Comparison of ENCODE assay signal across 28 cellular contexts in genomic region chr3:117358717-117359314, GRCh38.
"Had no signal": no experiment of that assay in that cellular context is flagged by ENCODE, and none has a peak within 500 bp of the region (broad histone marks: within the 10 kb centered on the region; RNA-seq: fewer than 3 reads in every experiment).

No MANE protein-coding gene starts in this region.

- H3K27ac Mint-ChIP-seq: activated CD4-positive, alpha-beta T cell treated with anti-CD3 and anti-CD28 coated beads for 36 hours; activated CD4-positive, alpha-beta T cell treated with anti-CD3 and anti-CD28 coated beads, Interleukin-2, amount 10 ng/mL, durations not matched to agents 7 days and 5 days; activated CD8-positive, alpha-beta T cell treated with anti-CD3 and anti-CD28 coated beads, Interleukin-2, amount 10 ng/mL, durations not matched to agents 7 days and 5 days; activated naive CD4-positive, alpha-beta T cell treated with anti-CD3 and anti-CD28 coated beads, Interleukin-2, amount 50 U/mL, for 24 hours; activated naive CD8-positive, alpha-beta T cell treated with anti-CD3 and anti-CD28 coated beads, Interleukin-2, amount 10 ng/mL, durations not matched to agents 7 days and 5 days; activated T-cell treated with anti-CD3 and anti-CD28 coated beads, Interleukin-2, amount 50 U/mL, for 24 hours; activated T-helper 2 cell treated with anti-CD3 and anti-CD28 coated beads, Interferon-gamma antibody, Interleukin-2, Interleukin-4, amounts not matched to agents 10 μg/mL and 5 μg/mL and 100 μg/mL, durations not matched to agents 14 hours and 24 hours and 36 hours had no signal

- H3K4me3 ChIP-seq: ascending aorta, cardiac muscle cell, K562 had no signal

- H3K27me3 Mint-ChIP-seq: activated CD4-positive, alpha-beta T cell treated with anti-CD3 and anti-CD28 coated beads for 36 hours; activated CD4-positive, alpha-beta T cell treated with anti-CD3 and anti-CD28 coated beads, Interleukin-2, amount 10 ng/mL, durations not matched to agents 7 days and 5 days; activated naive CD4-positive, alpha-beta T cell treated with anti-CD3 and anti-CD28 coated beads, Interleukin-2, amount 50 U/mL, for 24 hours; activated naive CD8-positive, alpha-beta T cell treated with anti-CD3 and anti-CD28 coated beads, Interleukin-2, amount 10 ng/mL, durations not matched to agents 7 days and 5 days; activated T-cell treated with anti-CD3 and anti-CD28 coated beads, Interleukin-2, amount 50 U/mL, for 24 hours had no signal

- ATAC-seq: activated CD4-positive, alpha-beta T cell treated with anti-CD3 and anti-CD28 coated beads for 36 hours; activated CD4-positive, CD25-positive, alpha-beta regulatory T cell treated with anti-CD3 and anti-CD28 coated beads, Interleukin-2, amount 50 U/mL, for 24 hours; activated CD8-positive, alpha-beta T cell treated with anti-CD3 and anti-CD28 coated beads, Interleukin-2, amount 10 ng/mL, durations not matched to agents 7 days and 5 days; K562; Panc1 had no signal

- DNase-seq: activated CD4-positive, alpha-beta T cell treated with anti-CD3 and anti-CD28 coated beads for 36 hours; activated CD4-positive, alpha-beta T cell treated with anti-CD3 and anti-CD28 coated beads, Interleukin-2, amount 10 ng/mL, durations not matched to agents 7 days and 5 days; activated CD4-positive, alpha-beta T cell treated with anti-CD3 and anti-CD28 coated beads, Interleukin-2, amount 50 U/mL, for 48 hours; activated CD8-positive, alpha-beta T cell treated with anti-CD3 and anti-CD28 coated beads, Interleukin-2, amount 10 ng/mL, durations not matched to agents 7 days and 5 days; activated gamma-delta T cell; activated naive CD4-positive, alpha-beta T cell treated with Interleukin-2 at 50 U/mL for 16 hours; activated naive CD8-positive, alpha-beta T cell treated with anti-CD3 and anti-CD28 coated beads, Interleukin-2, amount 10 ng/mL, durations not matched to agents 7 days and 5 days; activated T-cell treated with anti-CD3 and anti-CD28 coated beads, Interleukin-2, amount 50 U/mL, for 24 hours; amygdala; NCI-H1092 treated with DMSO at 0.1 percent for 48 hours; NCI-H1417; NCI-H187; NCI-H2029 treated with DMSO at 0.1 percent for 48 hours; NCI-H2171 treated with DMSO at 0.1 percent for 48 hours; NCI-H2227 treated with DMSO at 0.1 percent for 48 hours; NCI-H446; NCI-H510A treated with DMSO at 0.1 percent for 48 hours; NCI-H526 treated with DMSO at 0.1 percent for 48 hours; NCI-H774; SIG-M5; T1000 had no signal

- H3K4me1 ChIP-seq: ascending aorta had no signal

- H3K36me3 ChIP-seq: ascending aorta, cardiac muscle cell had no signal

- H3K36me3 Mint-ChIP-seq: activated naive CD4-positive, alpha-beta T cell treated with anti-CD3 and anti-CD28 coated beads, Interleukin-2, amount 50 U/mL, for 24 hours; activated naive CD8-positive, alpha-beta T cell treated with anti-CD3 and anti-CD28 coated beads, Interleukin-2, amount 10 ng/mL, durations not matched to agents 7 days and 5 days had no signal

- FAIRE-seq: K562 had no signal

- H3K4me3 Mint-ChIP-seq: activated CD4-positive, alpha-beta T cell treated with anti-CD3 and anti-CD28 coated beads for 36 hours; activated CD4-positive, alpha-beta T cell treated with anti-CD3 and anti-CD28 coated beads, Interleukin-2, amount 10 ng/mL, durations not matched to agents 7 days and 5 days; activated CD8-positive, alpha-beta T cell treated with anti-CD3 and anti-CD28 coated beads, Interleukin-2, amount 10 ng/mL, durations not matched to agents 7 days and 5 days; activated naive CD4-positive, alpha-beta T cell treated with anti-CD3 and anti-CD28 coated beads, Interleukin-2, amount 50 U/mL, for 24 hours; activated naive CD8-positive, alpha-beta T cell treated with anti-CD3 and anti-CD28 coated beads, Interleukin-2, amount 10 ng/mL, durations not matched to agents 7 days and 5 days; activated T-cell treated with anti-CD3 and anti-CD28 coated beads, Interleukin-2, amount 50 U/mL, for 24 hours had no signal

- H3K27me3 ChIP-seq: ascending aorta, cardiac muscle cell had no signal

- H3K4me1 Mint-ChIP-seq: activated CD4-positive, alpha-beta T cell treated with anti-CD3 and anti-CD28 coated beads for 36 hours; activated CD4-positive, alpha-beta T cell treated with anti-CD3 and anti-CD28 coated beads, Interleukin-2, amount 10 ng/mL, durations not matched to agents 7 days and 5 days; activated naive CD4-positive, alpha-beta T cell treated with anti-CD3 and anti-CD28 coated beads, Interleukin-2, amount 50 U/mL, for 24 hours; activated naive CD8-positive, alpha-beta T cell treated with anti-CD3 and anti-CD28 coated beads, Interleukin-2, amount 10 ng/mL, durations not matched to agents 7 days and 5 days had no signal

- H3K27ac ChIP-seq: ascending aorta, cardiac muscle cell had no signal
